In the genomic region with DNA sequence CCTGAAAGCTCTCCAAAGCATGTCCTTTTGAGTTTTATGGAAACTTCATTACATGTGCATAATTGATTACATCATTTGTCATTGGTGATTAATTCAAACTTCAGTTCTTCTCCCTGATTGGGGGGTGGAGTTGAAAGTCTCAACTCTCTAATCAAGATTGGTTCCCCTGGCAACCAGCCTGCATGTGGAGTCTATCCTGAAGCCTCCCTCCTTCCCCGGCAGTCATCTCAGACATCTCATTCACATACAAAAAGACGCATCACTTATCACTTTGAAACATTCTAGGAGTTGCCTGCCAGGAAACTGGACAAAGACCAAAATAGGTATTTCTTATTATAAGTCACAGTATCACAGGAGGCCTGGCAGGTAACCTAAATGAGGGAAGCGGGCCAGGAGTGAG, we compare ENCODE assay signal across 33 cellular contexts. TPM values are rescaled to one million over a fixed set of nuclear protein-coding genes. Genes with fewer than 3 reads are reported as not detected.
"Had no signal": no experiment of that assay in that cellular context is flagged by ENCODE, and none has a peak within 500 bp of the region (broad histone marks: within the 10 kb centered on the region; RNA-seq: fewer than 3 reads in every experiment).

No MANE protein-coding gene starts in this region.

- H3K9me3 ChIP-seq: gastroesophageal sphincter, heart left ventricle, left lung, neutrophil, suprapubic skin, transverse colon, vagina had no signal

- H3K27ac ChIP-seq: epithelial cell of prostate, foreskin keratinocyte, gastroesophageal sphincter, heart left ventricle, hepatocyte, left lung, neutrophil, parathyroid adenoma, suprapubic skin, transverse colon, vagina had no signal

- H3K4me1 ChIP-seq: left lung, parathyroid adenoma, transverse colon had no signal

- H3K4me3 ChIP-seq: gastroesophageal sphincter, heart left ventricle, hepatocyte, left lung, smooth muscle cell, suprapubic skin, transverse colon, vagina had no signal

- H3K36me3 ChIP-seq: gastroesophageal sphincter, heart left ventricle, left lung, neutrophil, suprapubic skin, transverse colon, vagina had no signal

- DNase-seq: effector CD8-positive, alpha-beta T cell; endodermal cell; foreskin keratinocyte; heart left ventricle; left cardiac atrium; left lung; mesenchymal stem cell; naive thymus-derived CD8-positive, alpha-beta T cell; nephron progenitor cell; stimulated activated CD4-positive, alpha-beta T cell treated with anti-CD3 and anti-CD28 coated beads, Interleukin-12 subunit alpha, Interleukin-12 subunit beta, amount 100 ng/mL, for 4 hours; stimulated activated CD4-positive, alpha-beta T cell treated with anti-CD3 and anti-CD28 coated beads, Interleukin-1b, Interleukin-23, amount 100 ng/mL, for 48 hours; stimulated activated CD4-positive, alpha-beta T cell treated with anti-CD3 and anti-CD28 coated beads, Interleukin-4, amount 100 ng/mL, for 1 hour; stimulated activated CD8-positive, alpha-beta memory T cell treated with anti-CD3 and anti-CD28 coated beads, Interleukin-4, amount 100 ng/mL, for 48 hours; stimulated activated naive CD4-positive, alpha-beta T cell; stimulated activated naive CD8-positive, alpha-beta T cell treated with anti-CD3 and anti-CD28 coated beads, Interleukin-15, amount 100 ng/mL, for 72 hours; transverse colon had no signal

- H3K36me3 Mint-ChIP-seq: naive thymus-derived CD8-positive, alpha-beta T cell had no signal

- H3K9me3 Mint-ChIP-seq: dendritic cell treated with granulocyte-macrophage colony-stimulating factor and Interleukin-4, amounts not matched to agents 40 ng/mL and 50 ng/mL, for 4 days; endodermal cell; naive thymus-derived CD8-positive, alpha-beta T cell; nephron progenitor cell; stimulated activated naive CD8-positive, alpha-beta T cell treated with anti-CD3 and anti-CD28 coated beads, Interleukin-15, amount 100 ng/mL, for 72 hours had no signal

- H3K27ac Mint-ChIP-seq: dendritic cell treated with granulocyte-macrophage colony-stimulating factor and Interleukin-4, amounts not matched to agents 40 ng/mL and 50 ng/mL, for 4 days; endodermal cell; naive thymus-derived CD8-positive, alpha-beta T cell; nephron progenitor cell; progenitor cell of endocrine pancreas; stimulated activated naive CD8-positive, alpha-beta T cell treated with anti-CD3 and anti-CD28 coated beads, Interleukin-15, amount 100 ng/mL, for 72 hours had no signal

- H3K4me2 ChIP-seq: hepatocyte, smooth muscle cell had no signal

- H3K79me2 ChIP-seq: hepatocyte, parathyroid adenoma had no signal

- H3K4me1 Mint-ChIP-seq: naive thymus-derived CD8-positive, alpha-beta T cell; stimulated activated naive CD8-positive, alpha-beta T cell treated with anti-CD3 and anti-CD28 coated beads, Interleukin-15, amount 100 ng/mL, for 72 hours had no signal

- H3K4me3 Mint-ChIP-seq: dendritic cell treated with granulocyte-macrophage colony-stimulating factor and Interleukin-4, amounts not matched to agents 40 ng/mL and 50 ng/mL, for 4 days; endodermal cell; naive thymus-derived CD8-positive, alpha-beta T cell; nephron progenitor cell; stimulated activated naive CD8-positive, alpha-beta T cell treated with anti-CD3 and anti-CD28 coated beads, Interleukin-15, amount 100 ng/mL, for 72 hours had no signal

- ATAC-seq: esophagus mucosa; foreskin keratinocyte; gastroesophageal sphincter; heart left ventricle; left cardiac atrium; left lung; naive thymus-derived CD8-positive, alpha-beta T cell; sciatic nerve; stimulated activated naive CD8-positive, alpha-beta T cell treated with anti-CD3 and anti-CD28 coated beads, Interleukin-15, amount 100 ng/mL, for 72 hours had no signal

- H3K27me3 ChIP-seq: foreskin keratinocyte, gastroesophageal sphincter, hepatocyte, left lung, suprapubic skin, transverse colon, vagina had no signal

- H3K9ac ChIP-seq: parathyroid adenoma had no signal

RNA-seq across cellular contexts. Expression of a gene that starts 50.5 kb away (rescaled TPM):
- total RNA-seq: endodermal cell; esophagus mucosa; foreskin keratinocyte; heart left ventricle; kidney epithelial cell; lower leg skin; lung microvascular endothelial cell; myocyte; naive thymus-derived CD8-positive, alpha-beta T cell; progenitor cell of endocrine pancreas; suprapubic skin; transverse colon; ureter; vagina had no signal
- polyA plus RNA-seq: foreskin keratinocyte; heart left ventricle; naive thymus-derived CD8-positive, alpha-beta T cell had no signal
